In genomic region chr14:55270832-55271571, GRCh38 we compare ENCODE assay signal across 8 cellular contexts. TPM values are rescaled to one million over a fixed set of nuclear protein-coding genes. Genes with fewer than 3 reads are reported as not detected.
DNase-seq lines count a peak whose midpoint lies in the region; ATAC-seq and TF ChIP-seq lines count a peak whose summit lies in the region.

TSS of gene FBXO34 (plus strand) at chr14:55271421. CDS start at chr14:55350391, 78,970 bp downstream.

- H3K27ac ChIP-seq in C4-2B = peak within 1 kb of the TSS; percentile 68
- H3K27ac ChIP-seq in left lung = peak within 1 kb of the TSS; percentile 92 to 97

- ATAC-seq in GM19328 (IDR thresholded peaks at IDR 0.05; ENCODE audit: unreplicated experiment) = peak; percentile 87
- peak; percentile 78 for ATAC-seq in HG03521 (IDR thresholded peaks at IDR 0.05; ENCODE audit: unreplicated experiment)
- peak; percentile 94 for ATAC-seq in left lung

- peaks cover 34% of the 10 kb centered on the region for H3K4me1 Mint-ChIP-seq in dendritic cell treated with granulocyte-macrophage colony-stimulating factor and Interleukin-4, amounts not matched to agents 40 ng/mL and 50 ng/mL, for 4 days (ENCODE audit: low read depth)

- no peaks in the 10 kb centered on the region for H3K9me3 Mint-ChIP-seq in dendritic cell treated with granulocyte-macrophage colony-stimulating factor and Interleukin-4, amounts not matched to agents 40 ng/mL and 50 ng/mL, for 4 days

- intact Hi-C loops in dendritic cell treated with granulocyte-macrophage colony-stimulating factor and Interleukin-4, amounts not matched to agents 40 ng/mL and 50 ng/mL, for 4 days (cut with micrococcal nuclease) = loop anchor here (10.0 kb wide), 1 partner anchor 216 kb away; the partner anchor contains the start of gene MAPK1IP1L
- intact Hi-C loops in left lung (cut with DNase I) = no loop called here

- H3K4me1 ChIP-seq in left lung = peaks cover 11 to 33% of the 10 kb centered on the region in 2 donors

- H3K27me3 Mint-ChIP-seq in dendritic cell treated with granulocyte-macrophage colony-stimulating factor and Interleukin-4, amounts not matched to agents 40 ng/mL and 50 ng/mL, for 4 days = no peaks in the 10 kb centered on the region

- no peaks in the 10 kb centered on the region for H3K9me3 ChIP-seq in left lung

- H3K27ac Mint-ChIP-seq in dendritic cell treated with granulocyte-macrophage colony-stimulating factor and Interleukin-4, amounts not matched to agents 40 ng/mL and 50 ng/mL, for 4 days = peak within 1 kb of the TSS; percentile 94

- peak within 1 kb of the TSS; percentile 89 to 90 for H3K4me3 ChIP-seq in left lung

- H3K4me3 Mint-ChIP-seq in dendritic cell treated with granulocyte-macrophage colony-stimulating factor and Interleukin-4, amounts not matched to agents 40 ng/mL and 50 ng/mL, for 4 days = peak within 1 kb of the TSS; percentile 84

- peak; percentile 100 for TF ChIP-seq CTCF in C4-2B (conservative IDR thresholded peaks at IDR 0.05)
- peak; percentile 99 to 100 for TF ChIP-seq CTCF in left lung (IDR thresholded peaks at IDR 0.05)

- H3K36me3 ChIP-seq in left lung = no peaks in the 10 kb centered on the region

- H3K27me3 ChIP-seq in left lung = no peaks in the 10 kb centered on the region

- no peaks in the 10 kb centered on the region for H3K36me3 Mint-ChIP-seq in dendritic cell treated with granulocyte-macrophage colony-stimulating factor and Interleukin-4, amounts not matched to agents 40 ng/mL and 50 ng/mL, for 4 days (ENCODE audit: low read depth)

- DNase-seq in NCI-H748 (lab: John Stamatoyannopoulos, UW; ENCODE audit: unreplicated experiment) = peak; percentile 96
- peak; percentile 99 to 100 for DNase-seq in activated CD4-positive, alpha-beta T cell treated with anti-CD3 and anti-CD28 coated beads, Interleukin-2, amount 50 U/mL, for 24 hours (ENCODE audit: low read depth in 1 of 2, low spot score in 1 of 2)
- DNase-seq in left lung = peak; percentile 98 to 100
- peak; percentile 100 for DNase-seq in stimulated activated CD4-positive, alpha-beta T cell treated with anti-CD3 and anti-CD28 coated beads, Interleukin-4, amount 100 ng/mL, for 1 hour

RNA-seq across cellular contexts. Expression of gene FBXO34, which starts in this region (rescaled TPM):
- total RNA-seq in left lung = 10 to 100 TPM; 24.4 to 24.5 TPM

Comparison
In these comparisons a context has a peak if more than half of its experiments do, and no peak if none do; other contexts are left out.
1. Peak in every context shown above with its lines: DNase-seq, ATAC-seq, H3K4me3 ChIP-seq and H3K27ac ChIP-seq.